Comparison of ENCODE assay signal across 2 cellular contexts in the genomic region with DNA sequence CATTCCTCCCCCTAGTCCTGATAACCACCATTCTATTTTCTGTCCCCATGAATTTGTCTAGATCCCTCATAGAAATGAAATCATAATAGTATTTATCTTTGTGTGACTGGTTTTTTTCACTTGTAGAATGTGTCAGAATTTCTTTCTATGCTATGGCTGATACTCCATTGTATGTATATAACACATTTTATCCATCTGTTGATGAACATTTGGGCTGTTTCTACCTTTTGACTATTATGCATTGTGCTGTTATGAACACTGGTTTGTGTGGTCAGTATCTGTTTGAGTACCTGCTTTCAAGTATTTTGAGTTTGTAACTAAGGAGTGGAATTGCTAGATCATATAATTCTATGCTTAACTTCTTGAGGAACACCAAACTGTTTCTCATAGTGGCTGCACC.
TF ChIP-seq lines count a peak whose summit lies in the region.

No MANE protein-coding gene starts in this region.

TF ChIP-seq in HEK293, 187 proteins besides CTCF, POLR2A, EP300 and RAD21:
- TF ChIP-seq, protein P1, sequence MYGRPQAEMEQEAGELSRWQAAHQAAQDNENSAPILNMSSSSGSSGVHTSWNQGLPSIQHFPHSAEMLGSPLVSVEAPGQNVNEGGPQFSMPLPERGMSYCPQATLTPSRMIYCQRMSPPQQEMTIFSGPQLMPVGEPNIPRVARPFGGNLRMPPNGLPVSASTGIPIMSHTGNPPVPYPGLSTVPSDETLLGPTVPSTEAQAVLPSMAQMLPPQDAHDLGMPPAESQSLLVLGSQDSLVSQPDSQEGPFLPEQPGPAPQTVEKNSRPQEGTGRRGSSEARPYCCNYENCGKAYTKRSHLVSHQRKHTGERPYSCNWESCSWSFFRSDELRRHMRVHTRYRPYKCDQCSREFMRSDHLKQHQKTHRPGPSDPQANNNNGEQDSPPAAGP (tag by site-specific recombination; IDR thresholded peaks at IDR 0.05): no peak
- TF ChIP-seq ZNF26 (tag by site-specific recombination; IDR thresholded peaks at IDR 0.05): no peak
- no peak for TF ChIP-seq IKZF3 (tag by site-specific recombination; IDR thresholded peaks at IDR 0.05)
- no peak for TF ChIP-seq KLF7 (tag by site-specific recombination; IDR thresholded peaks at IDR 0.05; ENCODE audit: borderline replicate concordance)
- peak; percentile 80 for TF ChIP-seq ZNF140 (tag by site-specific recombination; IDR thresholded peaks at IDR 0.05)
- no peak for TF ChIP-seq EGR2 (tag by site-specific recombination; IDR thresholded peaks at IDR 0.05; ENCODE audit: low read depth)
- no peak for TF ChIP-seq FEZF1 (tag by site-specific recombination; IDR thresholded peaks at IDR 0.05)
- peak; percentile 51 for TF ChIP-seq SCRT2 (tag by site-specific recombination; IDR thresholded peaks at IDR 0.05)
- no peak for TF ChIP-seq ZNF580 (tag by site-specific recombination; IDR thresholded peaks at IDR 0.05)
- TF ChIP-seq, protein P2, sequence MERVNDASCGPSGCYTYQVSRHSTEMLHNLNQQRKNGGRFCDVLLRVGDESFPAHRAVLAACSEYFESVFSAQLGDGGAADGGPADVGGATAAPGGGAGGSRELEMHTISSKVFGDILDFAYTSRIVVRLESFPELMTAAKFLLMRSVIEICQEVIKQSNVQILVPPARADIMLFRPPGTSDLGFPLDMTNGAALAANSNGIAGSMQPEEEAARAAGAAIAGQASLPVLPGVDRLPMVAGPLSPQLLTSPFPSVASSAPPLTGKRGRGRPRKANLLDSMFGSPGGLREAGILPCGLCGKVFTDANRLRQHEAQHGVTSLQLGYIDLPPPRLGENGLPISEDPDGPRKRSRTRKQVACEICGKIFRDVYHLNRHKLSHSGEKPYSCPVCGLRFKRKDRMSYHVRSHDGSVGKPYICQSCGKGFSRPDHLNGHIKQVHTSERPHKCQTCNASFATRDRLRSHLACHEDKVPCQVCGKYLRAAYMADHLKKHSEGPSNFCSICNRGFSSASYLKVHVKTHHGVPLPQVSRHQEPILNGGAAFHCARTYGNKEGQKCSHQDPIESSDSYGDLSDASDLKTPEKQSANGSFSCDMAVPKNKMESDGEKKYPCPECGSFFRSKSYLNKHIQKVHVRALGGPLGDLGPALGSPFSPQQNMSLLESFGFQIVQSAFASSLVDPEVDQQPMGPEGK (tag by site-specific recombination; IDR thresholded peaks at IDR 0.05): no peak
TF ChIP-seq in HEK293: peak in this region for 2.

TF ChIP-seq in GM23338, 12 proteins besides CTCF, POLR2A, EP300 and RAD21:
- TF ChIP-seq JUNB (IDR thresholded peaks at IDR 0.05; ENCODE audit: unreplicated experiment) (no peak), REST (IDR thresholded peaks at IDR 0.05; ENCODE audit: unreplicated experiment) (no peak), NANOG (IDR thresholded peaks at IDR 0.05; ENCODE audit: borderline replicate concordance) (no peak), ZNF331 (CRISPR knock-in tag; IDR thresholded peaks at IDR 0.05; ENCODE audit: low read depth) (no peak), ETS1 (IDR thresholded peaks at IDR 0.05) (no peak), CREB1 (CRISPR knock-in tag; IDR thresholded peaks at IDR 0.05; ENCODE audit: low read depth) (no peak), EZH2 (IDR thresholded peaks at IDR 0.05; ENCODE audit: low read depth, unreplicated experiment) (no peak), EZH2phosphoT487 (IDR thresholded peaks at IDR 0.05; ENCODE audit: unreplicated experiment) (no peak), ZNF114 (CRISPR knock-in tag; IDR thresholded peaks at IDR 0.05) (no peak), STAT1 (IDR thresholded peaks at IDR 0.05; ENCODE audit: unreplicated experiment) (no peak), POLR2AphosphoS5 (IDR thresholded peaks at IDR 0.05; ENCODE audit: low read depth) (no peak)
- TF ChIP-seq, protein P3, sequence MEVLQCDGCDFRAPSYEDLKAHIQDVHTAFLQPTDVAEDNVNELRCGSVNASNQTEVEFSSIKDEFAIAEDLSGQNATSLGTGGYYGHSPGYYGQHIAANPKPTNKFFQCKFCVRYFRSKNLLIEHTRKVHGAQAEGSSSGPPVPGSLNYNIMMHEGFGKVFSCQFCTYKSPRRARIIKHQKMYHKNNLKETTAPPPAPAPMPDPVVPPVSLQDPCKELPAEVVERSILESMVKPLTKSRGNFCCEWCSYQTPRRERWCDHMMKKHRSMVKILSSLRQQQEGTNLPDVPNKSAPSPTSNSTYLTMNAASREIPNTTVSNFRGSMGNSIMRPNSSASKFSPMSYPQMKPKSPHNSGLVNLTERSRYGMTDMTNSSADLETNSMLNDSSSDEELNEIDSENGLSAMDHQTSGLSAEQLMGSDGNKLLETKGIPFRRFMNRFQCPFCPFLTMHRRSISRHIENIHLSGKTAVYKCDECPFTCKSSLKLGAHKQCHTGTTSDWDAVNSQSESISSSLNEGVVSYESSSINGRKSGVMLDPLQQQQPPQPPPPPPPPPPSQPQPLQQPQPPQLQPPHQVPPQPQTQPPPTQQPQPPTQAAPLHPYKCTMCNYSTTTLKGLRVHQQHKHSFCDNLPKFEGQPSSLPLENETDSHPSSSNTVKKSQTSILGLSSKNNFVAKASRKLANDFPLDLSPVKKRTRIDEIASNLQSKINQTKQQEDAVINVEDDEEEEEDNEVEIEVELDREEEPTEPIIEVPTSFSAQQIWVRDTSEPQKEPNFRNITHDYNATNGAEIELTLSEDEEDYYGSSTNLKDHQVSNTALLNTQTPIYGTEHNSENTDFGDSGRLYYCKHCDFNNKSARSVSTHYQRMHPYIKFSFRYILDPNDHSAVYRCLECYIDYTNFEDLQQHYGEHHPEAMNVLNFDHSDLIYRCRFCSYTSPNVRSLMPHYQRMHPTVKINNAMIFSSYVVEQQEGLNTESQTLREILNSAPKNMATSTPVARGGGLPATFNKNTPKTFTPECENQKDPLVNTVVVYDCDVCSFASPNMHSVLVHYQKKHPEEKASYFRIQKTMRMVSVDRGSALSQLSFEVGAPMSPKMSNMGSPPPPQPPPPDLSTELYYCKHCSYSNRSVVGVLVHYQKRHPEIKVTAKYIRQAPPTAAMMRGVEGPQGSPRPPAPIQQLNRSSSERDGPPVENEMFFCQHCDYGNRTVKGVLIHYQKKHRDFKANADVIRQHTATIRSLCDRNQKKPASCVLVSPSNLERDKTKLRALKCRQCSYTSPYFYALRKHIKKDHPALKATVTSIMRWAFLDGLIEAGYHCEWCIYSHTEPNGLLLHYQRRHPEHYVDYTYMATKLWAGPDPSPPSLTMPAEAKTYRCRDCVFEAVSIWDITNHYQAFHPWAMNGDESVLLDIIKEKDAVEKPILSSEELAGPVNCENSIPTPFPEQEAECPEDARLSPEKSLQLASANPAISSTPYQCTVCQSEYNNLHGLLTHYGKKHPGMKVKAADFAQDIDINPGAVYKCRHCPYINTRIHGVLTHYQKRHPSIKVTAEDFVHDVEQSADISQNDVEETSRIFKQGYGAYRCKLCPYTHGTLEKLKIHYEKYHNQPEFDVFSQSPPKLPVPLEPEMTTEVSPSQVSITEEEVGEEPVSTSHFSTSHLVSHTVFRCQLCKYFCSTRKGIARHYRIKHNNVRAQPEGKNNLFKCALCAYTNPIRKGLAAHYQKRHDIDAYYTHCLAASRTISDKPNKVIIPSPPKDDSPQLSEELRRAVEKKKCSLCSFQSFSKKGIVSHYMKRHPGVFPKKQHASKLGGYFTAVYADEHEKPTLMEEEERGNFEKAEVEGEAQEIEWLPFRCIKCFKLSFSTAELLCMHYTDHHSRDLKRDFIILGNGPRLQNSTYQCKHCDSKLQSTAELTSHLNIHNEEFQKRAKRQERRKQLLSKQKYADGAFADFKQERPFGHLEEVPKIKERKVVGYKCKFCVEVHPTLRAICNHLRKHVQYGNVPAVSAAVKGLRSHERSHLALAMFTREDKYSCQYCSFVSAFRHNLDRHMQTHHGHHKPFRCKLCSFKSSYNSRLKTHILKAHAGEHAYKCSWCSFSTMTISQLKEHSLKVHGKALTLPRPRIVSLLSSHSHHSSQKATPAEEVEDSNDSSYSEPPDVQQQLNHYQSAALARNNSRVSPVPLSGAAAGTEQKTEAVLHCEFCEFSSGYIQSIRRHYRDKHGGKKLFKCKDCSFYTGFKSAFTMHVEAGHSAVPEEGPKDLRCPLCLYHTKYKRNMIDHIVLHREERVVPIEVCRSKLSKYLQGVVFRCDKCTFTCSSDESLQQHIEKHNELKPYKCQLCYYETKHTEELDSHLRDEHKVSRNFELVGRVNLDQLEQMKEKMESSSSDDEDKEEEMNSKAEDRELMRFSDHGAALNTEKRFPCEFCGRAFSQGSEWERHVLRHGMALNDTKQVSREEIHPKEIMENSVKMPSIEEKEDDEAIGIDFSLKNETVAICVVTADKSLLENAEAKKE (CRISPR knock-in tag; IDR thresholded peaks at IDR 0.05): no peak
